ENCODE assay signal across 9 cellular contexts in genomic region chr2:134943540-134943939, GRCh38. TPM values are rescaled to one million over a fixed set of nuclear protein-coding genes. Genes with fewer than 3 reads are reported as not detected.
DNase-seq lines count a peak whose midpoint lies in the region; ATAC-seq and TF ChIP-seq lines count a peak whose summit lies in the region.
"Had no signal": no experiment of that assay in that cellular context is flagged by ENCODE, and none has a peak within 500 bp of the region (broad histone marks: within the 10 kb centered on the region; RNA-seq: fewer than 3 reads in every experiment).

No MANE protein-coding gene starts in this region.

- no peak overlapping the region for H3K4me2 ChIP-seq in trophoblast cell (ENCODE audit: low read length)

- no peak overlapping the region for H2AK5ac ChIP-seq in trophoblast cell (ENCODE audit: low read length)

- no peaks in the 10 kb centered on the region for H3K79me1 ChIP-seq in trophoblast cell (ENCODE audit: low read length)

- H2AFZ ChIP-seq in trophoblast cell (ENCODE audit: insufficient read depth, low read length, poor library complexity) = no peak overlapping the region

- H3K36me3 Mint-ChIP-seq in naive B cell (no peaks in the 10 kb centered on the region), nephron progenitor cell (ENCODE audit: low read depth) (peaks cover 73% of the 10 kb centered on the region)
- peaks cover 58% of the 10 kb centered on the region for H3K36me3 Mint-ChIP-seq in activated CD8-positive, alpha-beta memory T cell treated with anti-CD3 and anti-CD28 coated beads, Interleukin-2, amount 10 ng/mL, durations not matched to agents 7 days and 5 days
- H3K36me3 Mint-ChIP-seq in activated naive CD4-positive, alpha-beta T cell treated with anti-CD3 and anti-CD28 coated beads, Interleukin-2, amount 10 ng/mL, durations not matched to agents 7 days and 5 days = peaks cover 42% of the 10 kb centered on the region

- CTCF ChIA-PET in activated CD8-positive, alpha-beta memory T cell treated with anti-CD3 and anti-CD28 coated beads, Interleukin-2, amount 10 ng/mL, durations not matched to agents 7 days and 5 days (lab: Charles Lee) = no interaction called here
- CTCF ChIA-PET in activated naive CD4-positive, alpha-beta T cell treated with anti-CD3 and anti-CD28 coated beads, Interleukin-2, amount 10 ng/mL, durations not matched to agents 7 days and 5 days (lab: Charles Lee) = no interaction called here

- no peaks in the 10 kb centered on the region for H3K9me3 ChIP-seq in trophoblast cell (ENCODE audit: insufficient read depth, low read depth, low read length)

- H3K36me3 ChIP-seq in trophoblast cell (ENCODE audit: control insufficient read depth in 1 of 2, insufficient read depth in 2 of 2, low read length in 2 of 2) = peaks cover 13 to 24% of the 10 kb centered on the region in 2 experiments

- H2BK12ac ChIP-seq in trophoblast cell (ENCODE audit: low read length) = no peak overlapping the region

- H3K4me3 ChIP-seq in HL-60 (replicated peaks; ENCODE audit: insufficient read depth, low read length) (no peak overlapping the region), trophoblast cell (ENCODE audit: low read depth, low read length) (no peak overlapping the region)

- no peak overlapping the region for H4K91ac ChIP-seq in trophoblast cell (ENCODE audit: low read depth, low read length)

- no CpG with 5 or more reads among the region's 2 CpGs for WGBS in trophoblast cell (ENCODE audit: extremely low coverage, insufficient coverage, insufficient read length)

- no peak overlapping the region for H2BK120ac ChIP-seq in trophoblast cell (ENCODE audit: insufficient read depth, low read length, poor library complexity)

- H3K14ac ChIP-seq in trophoblast cell (ENCODE audit: low read length) = no peak overlapping the region

- H3K4me1 ChIP-seq in trophoblast cell (ENCODE audit: control insufficient read depth in 1 of 2, insufficient read depth in 2 of 2, low read length in 2 of 2) = no peaks in the 10 kb centered on the region

- H3K27me3 Mint-ChIP-seq in naive B cell (no peaks in the 10 kb centered on the region), nephron progenitor cell (ENCODE audit: low read depth, poor library complexity) (no peaks in the 10 kb centered on the region)
- no peaks in the 10 kb centered on the region for H3K27me3 Mint-ChIP-seq in activated CD8-positive, alpha-beta memory T cell treated with anti-CD3 and anti-CD28 coated beads, Interleukin-2, amount 10 ng/mL, durations not matched to agents 7 days and 5 days
- no peaks in the 10 kb centered on the region for H3K27me3 Mint-ChIP-seq in activated naive CD4-positive, alpha-beta T cell treated with anti-CD3 and anti-CD28 coated beads, Interleukin-2, amount 10 ng/mL, durations not matched to agents 7 days and 5 days

- H3K23ac ChIP-seq in trophoblast cell (ENCODE audit: low read length) = no peak overlapping the region

- no peak overlapping the region for H4K8ac ChIP-seq in trophoblast cell (ENCODE audit: low read depth, low read length)

- no peak overlapping the region for H2BK5ac ChIP-seq in trophoblast cell (ENCODE audit: low read depth, low read length, poor library complexity)

- no peaks in the 10 kb centered on the region for H3K79me2 ChIP-seq in trophoblast cell (ENCODE audit: control insufficient read depth, insufficient read depth, low read length, poor library complexity)

- no peak for DNase-seq in HL-60 (ENCODE audit: low read depth in 1 of 2, low spot score in 1 of 2)
- peak; percentile 41 for DNase-seq in naive B cell
- no peak for DNase-seq in activated CD8-positive, alpha-beta memory T cell treated with anti-CD3 and anti-CD28 coated beads, Interleukin-2, amount 10 ng/mL, durations not matched to agents 7 days and 5 days
- no peak for DNase-seq in activated naive CD4-positive, alpha-beta T cell treated with anti-CD3 and anti-CD28 coated beads, Interleukin-2, amount 10 ng/mL, durations not matched to agents 7 days and 5 days
- DNase-seq in trophoblast cell = no peak
- no peak for DNase-seq in nephron progenitor cell
- DNase-seq: NCI-H345 had no signal

- H3K18ac ChIP-seq in trophoblast cell (ENCODE audit: low read length) = no peak overlapping the region

- ATAC-seq in GM18861 (IDR thresholded peaks at IDR 0.05; ENCODE audit: unreplicated experiment) (peak; percentile 71), HG02588 (IDR thresholded peaks at IDR 0.05; ENCODE audit: unreplicated experiment) (peak; percentile 82), naive B cell (ENCODE audit: low read depth in 2 of 2) (peak; percentile 91 to 93)
- ATAC-seq in activated CD8-positive, alpha-beta memory T cell treated with anti-CD3 and anti-CD28 coated beads, Interleukin-2, amount 10 ng/mL, durations not matched to agents 7 days and 5 days = no peak

- H3K4ac ChIP-seq in trophoblast cell (ENCODE audit: low read depth, low read length) = no peak overlapping the region

- no peaks in the 10 kb centered on the region for H3K9me3 Mint-ChIP-seq in naive B cell
- no peaks in the 10 kb centered on the region for H3K9me3 Mint-ChIP-seq in activated CD8-positive, alpha-beta memory T cell treated with anti-CD3 and anti-CD28 coated beads, Interleukin-2, amount 10 ng/mL, durations not matched to agents 7 days and 5 days (ENCODE audit: low read depth)
- H3K9me3 Mint-ChIP-seq in activated naive CD4-positive, alpha-beta T cell treated with anti-CD3 and anti-CD28 coated beads, Interleukin-2, amount 10 ng/mL, durations not matched to agents 7 days and 5 days = no peaks in the 10 kb centered on the region
- H3K9me3 Mint-ChIP-seq in nephron progenitor cell = no peaks in the 10 kb centered on the region

- H3K4me3 Mint-ChIP-seq in naive B cell = peak overlapping the region in 7 of 8 donors; percentile 5 to 68 (median 53)
- H3K4me3 Mint-ChIP-seq in activated CD8-positive, alpha-beta memory T cell treated with anti-CD3 and anti-CD28 coated beads, Interleukin-2, amount 10 ng/mL, durations not matched to agents 7 days and 5 days = no peak overlapping the region
- H3K4me3 Mint-ChIP-seq in activated naive CD4-positive, alpha-beta T cell treated with anti-CD3 and anti-CD28 coated beads, Interleukin-2, amount 10 ng/mL, durations not matched to agents 7 days and 5 days = no peak overlapping the region
- H3K4me3 Mint-ChIP-seq in nephron progenitor cell = no peak overlapping the region

- H3K9ac ChIP-seq in trophoblast cell (ENCODE audit: low read length) = no peak overlapping the region

- H3K4me1 Mint-ChIP-seq in naive B cell (peaks cover 23 to 31% (median 28%) of the 10 kb centered on the region in 3 donors), nephron progenitor cell (no peaks in the 10 kb centered on the region)
- peaks cover 18% of the 10 kb centered on the region for H3K4me1 Mint-ChIP-seq in activated CD8-positive, alpha-beta memory T cell treated with anti-CD3 and anti-CD28 coated beads, Interleukin-2, amount 10 ng/mL, durations not matched to agents 7 days and 5 days
- peaks cover 8% of the 10 kb centered on the region for H3K4me1 Mint-ChIP-seq in activated naive CD4-positive, alpha-beta T cell treated with anti-CD3 and anti-CD28 coated beads, Interleukin-2, amount 10 ng/mL, durations not matched to agents 7 days and 5 days

- H3K27ac ChIP-seq in HL-60 (replicated peaks) (peak overlapping the region; percentile 38), trophoblast cell (ENCODE audit: low read depth, low read length) (no peak overlapping the region)

- no peak overlapping the region for H4K12ac ChIP-seq in trophoblast cell (ENCODE audit: low read depth, low read length)

- H3K27ac Mint-ChIP-seq in naive B cell = peak overlapping the region; percentile 27 to 65 (median 52)
- H3K27ac Mint-ChIP-seq in activated CD8-positive, alpha-beta memory T cell treated with anti-CD3 and anti-CD28 coated beads, Interleukin-2, amount 10 ng/mL, durations not matched to agents 7 days and 5 days = no peak overlapping the region
- H3K27ac Mint-ChIP-seq in activated naive CD4-positive, alpha-beta T cell treated with anti-CD3 and anti-CD28 coated beads, Interleukin-2, amount 10 ng/mL, durations not matched to agents 7 days and 5 days = no peak overlapping the region
- no peak overlapping the region for H3K27ac Mint-ChIP-seq in nephron progenitor cell

- H3K27me3 ChIP-seq in HL-60 (ENCODE audit: insufficient read depth, poor library complexity, severe bottlenecking) = no peaks in the 10 kb centered on the region
- no peaks in the 10 kb centered on the region for H3K27me3 ChIP-seq in trophoblast cell (ENCODE audit: insufficient read depth, low read length)

- TF ChIP-seq CTCF in HL-60 (IDR thresholded peaks at IDR 0.05; ENCODE audit: insufficient read depth, low read length) (no peak), nephron progenitor cell (IDR thresholded peaks at IDR 0.05) (no peak)

RNA-seq across cellular contexts. Expression of gene CCNT2, which starts 24.9 kb away (rescaled TPM):
- polyA plus RNA-seq in naive B cell (ENCODE audit: low read depth in 6 of 6) = 10 to 100 TPM; 28.9 to 37.3 (median 33.3) TPM
- 10 to 100 TPM; 41.1 to 48.8 TPM for total RNA-seq in activated CD8-positive, alpha-beta memory T cell treated with anti-CD3 and anti-CD28 coated beads, Interleukin-2, amount 10 ng/mL, durations not matched to agents 7 days and 5 days
- polyA plus RNA-seq in trophoblast cell (2013) = 42.3 and 42.9 TPM in 2 replicates

Comparison
In these comparisons a context has a peak if more than half of its experiments do, and no peak if none do; other contexts are left out.
1. H3K27ac Mint-ChIP-seq: peak in naive B cell (6 of 6); none in activated CD8-positive, alpha-beta memory T cell treated with anti-CD3 and anti-CD28 coated beads, Interleukin-2, amount 10 ng/mL, durations not matched to agents 7 days and 5 days (single experiment), activated naive CD4-positive, alpha-beta T cell treated with anti-CD3 and anti-CD28 coated beads, Interleukin-2, amount 10 ng/mL, durations not matched to agents 7 days and 5 days (single experiment) and nephron progenitor cell (single experiment).
2. H3K4me3 Mint-ChIP-seq: peak in naive B cell (7 of 8); none in activated CD8-positive, alpha-beta memory T cell treated with anti-CD3 and anti-CD28 coated beads, Interleukin-2, amount 10 ng/mL, durations not matched to agents 7 days and 5 days (single experiment), activated naive CD4-positive, alpha-beta T cell treated with anti-CD3 and anti-CD28 coated beads, Interleukin-2, amount 10 ng/mL, durations not matched to agents 7 days and 5 days (single experiment) and nephron progenitor cell (single experiment).